15 cellular contexts compared by ENCODE assay signal in the genomic region with DNA sequence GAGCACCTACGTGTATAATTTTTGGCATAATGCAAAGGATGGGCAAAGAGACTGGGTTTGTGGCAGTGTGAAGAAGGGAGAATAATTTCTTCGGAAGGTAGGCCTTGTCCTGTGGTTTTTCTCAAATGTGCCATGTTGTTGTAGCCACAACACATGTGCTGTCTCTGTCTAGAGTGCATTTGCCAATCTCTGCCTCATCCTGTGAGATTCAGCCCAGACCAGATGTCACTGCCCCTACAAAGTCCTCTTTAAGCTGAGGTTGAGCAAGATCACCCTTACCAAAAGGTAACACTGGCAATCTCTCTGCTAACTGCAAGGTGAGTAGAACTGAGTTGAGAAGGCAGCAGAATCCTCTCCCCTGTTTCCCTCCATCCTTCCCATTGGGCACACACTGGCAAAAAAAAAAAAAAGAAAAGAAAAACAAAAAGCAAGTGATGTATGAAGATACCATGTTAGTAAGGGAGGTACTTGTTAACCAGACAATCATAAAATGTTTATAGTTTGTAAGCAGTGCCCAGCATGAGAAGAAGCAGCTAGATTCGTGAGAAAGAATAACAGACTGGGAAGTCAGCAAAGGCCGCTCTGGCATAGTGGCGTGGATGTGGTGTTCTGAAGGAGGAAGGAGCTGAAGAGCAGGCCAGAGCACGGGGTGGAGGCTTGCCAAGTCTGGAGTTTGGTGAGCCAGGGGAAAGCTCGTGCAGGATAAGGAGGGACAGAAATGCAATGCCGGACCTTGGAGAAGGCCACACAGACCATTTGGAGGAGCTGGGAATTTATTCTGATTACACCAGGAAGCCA. TPM values are rescaled to one million over a fixed set of nuclear protein-coding genes. Genes with fewer than 3 reads are reported as not detected.
DNase-seq lines count a peak whose midpoint lies in the region; ATAC-seq and TF ChIP-seq lines count a peak whose summit lies in the region.
"Had no signal": no experiment of that assay in that cellular context is flagged by ENCODE, and none has a peak within 500 bp of the region (broad histone marks: within the 10 kb centered on the region; RNA-seq: fewer than 3 reads in every experiment).

No MANE protein-coding gene starts in this region.

- DNase-seq in activated naive CD8-positive, alpha-beta T cell treated with anti-CD3 and anti-CD28 coated beads for 36 hours = no peak
- DNase-seq in Right ventricle myocardium inferior (ENCODE audit: missing footprints) (peak; percentile 89), GF-D8 (lab: John Stamatoyannopoulos, UW) (no peak)
- DNase-seq in natural killer cell treated with Interleukin-12 subunit alpha and Interleukin-12 subunit beta and Interleukin-15 and Interleukin-18, amount 100 ng/mL, for 72 hours (ENCODE audit: low spot score) = no peak
- DNase-seq in stimulated activated CD4-positive, alpha-beta T cell treated with anti-CD3 and anti-CD28 coated beads, Interleukin-2, amount 100 ng/mL, for 48 hours = no peak
- DNase-seq: brain microvascular endothelial cell; esophagus squamous epithelium; GDM1; NCI-H82; stimulated activated naive CD8-positive, alpha-beta T cell treated with anti-CD3 and anti-CD28 coated beads, Interleukin-15, amount 100 ng/mL, for 72 hours had no signal

- no peak for TF ChIP-seq POLR2A in GM18505 (IDR thresholded peaks at IDR 0.05; ENCODE audit: borderline replicate concordance, extremely low read depth, insufficient read depth, insufficient read length)

- peak; percentile 88 for ATAC-seq in Right ventricle myocardium inferior
- ATAC-seq in natural killer cell treated with Interleukin-12 subunit alpha and Interleukin-12 subunit beta and Interleukin-15 and Interleukin-18, amount 100 ng/mL, for 72 hours = peak; percentile 52 to 79
- no peak for ATAC-seq in HG02798 (IDR thresholded peaks at IDR 0.05; ENCODE audit: poor library complexity, unreplicated experiment)
- no peak for ATAC-seq in GM18505 (IDR thresholded peaks at IDR 0.05; ENCODE audit: unreplicated experiment)
- ATAC-seq: stimulated activated naive CD8-positive, alpha-beta T cell treated with anti-CD3 and anti-CD28 coated beads, Interleukin-15, amount 100 ng/mL, for 72 hours had no signal

- H3K4me1 Mint-ChIP-seq in activated naive CD8-positive, alpha-beta T cell (ENCODE audit: low read depth) = peaks cover 68% of the 10 kb centered on the region
- H3K4me1 Mint-ChIP-seq in activated naive CD8-positive, alpha-beta T cell treated with anti-CD3 and anti-CD28 coated beads for 36 hours = peaks cover 63% of the 10 kb centered on the region
- H3K4me1 Mint-ChIP-seq in natural killer cell treated with Interleukin-12 subunit alpha and Interleukin-12 subunit beta and Interleukin-15 and Interleukin-18, amount 100 ng/mL, for 72 hours (ENCODE audit: low read depth in 2 of 2) = peaks cover 55 to 57% of the 10 kb centered on the region in 2 donors

- peaks cover 4% of the 10 kb centered on the region for H3K9me3 Mint-ChIP-seq in activated naive CD8-positive, alpha-beta T cell (ENCODE audit: low read depth)
- peaks cover 9% of the 10 kb centered on the region for H3K9me3 Mint-ChIP-seq in activated naive CD8-positive, alpha-beta T cell treated with anti-CD3 and anti-CD28 coated beads for 36 hours
- H3K9me3 Mint-ChIP-seq in natural killer cell treated with Interleukin-12 subunit alpha and Interleukin-12 subunit beta and Interleukin-15 and Interleukin-18, amount 100 ng/mL, for 72 hours = peaks cover 4% of the 10 kb centered on the region

- H3K27ac Mint-ChIP-seq in activated naive CD8-positive, alpha-beta T cell = peak overlapping the region; percentile 54
- H3K27ac Mint-ChIP-seq in activated naive CD8-positive, alpha-beta T cell treated with anti-CD3 and anti-CD28 coated beads for 36 hours = no peak overlapping the region
- H3K27ac Mint-ChIP-seq in natural killer cell treated with Interleukin-12 subunit alpha and Interleukin-12 subunit beta and Interleukin-15 and Interleukin-18, amount 100 ng/mL, for 72 hours = peak overlapping the region; percentile 5 to 15
- H3K27ac Mint-ChIP-seq: GM23338; T-helper 1 cell treated with Interleukin-12 subunit alpha and Interleukin-12 subunit beta and Interleukin-4 antibody, amounts not matched to agents 30 μg/mL and 1 μg/mL, for 36 hours had no signal

- intact Hi-C loops in Right ventricle myocardium inferior (cut with DNase I) = no loop called here

- no peak overlapping the region for H3K4me3 Mint-ChIP-seq in activated naive CD8-positive, alpha-beta T cell
- H3K4me3 Mint-ChIP-seq in activated naive CD8-positive, alpha-beta T cell treated with anti-CD3 and anti-CD28 coated beads for 36 hours = no peak overlapping the region
- no peak overlapping the region for H3K4me3 Mint-ChIP-seq in natural killer cell treated with Interleukin-12 subunit alpha and Interleukin-12 subunit beta and Interleukin-15 and Interleukin-18, amount 100 ng/mL, for 72 hours
- H3K4me3 Mint-ChIP-seq: GM23338; stimulated activated naive CD8-positive, alpha-beta T cell treated with anti-CD3 and anti-CD28 coated beads, Interleukin-15, amount 100 ng/mL, for 72 hours; T-helper 1 cell treated with Interleukin-12 subunit alpha and Interleukin-12 subunit beta and Interleukin-4 antibody, amounts not matched to agents 30 μg/mL and 1 μg/mL, for 36 hours had no signal

- peaks cover 25% of the 10 kb centered on the region for H3K36me3 Mint-ChIP-seq in activated naive CD8-positive, alpha-beta T cell
- H3K36me3 Mint-ChIP-seq in activated naive CD8-positive, alpha-beta T cell treated with anti-CD3 and anti-CD28 coated beads for 36 hours = peaks cover 50% of the 10 kb centered on the region
- H3K36me3 Mint-ChIP-seq in natural killer cell treated with Interleukin-12 subunit alpha and Interleukin-12 subunit beta and Interleukin-15 and Interleukin-18, amount 100 ng/mL, for 72 hours = no peaks in the 10 kb centered on the region

- no peaks in the 10 kb centered on the region for H3K27me3 Mint-ChIP-seq in activated naive CD8-positive, alpha-beta T cell
- H3K27me3 Mint-ChIP-seq in activated naive CD8-positive, alpha-beta T cell treated with anti-CD3 and anti-CD28 coated beads for 36 hours = no peaks in the 10 kb centered on the region
- H3K27me3 Mint-ChIP-seq in natural killer cell treated with Interleukin-12 subunit alpha and Interleukin-12 subunit beta and Interleukin-15 and Interleukin-18, amount 100 ng/mL, for 72 hours = no peaks in the 10 kb centered on the region
- H3K27me3 Mint-ChIP-seq: stimulated activated naive CD8-positive, alpha-beta T cell treated with anti-CD3 and anti-CD28 coated beads, Interleukin-15, amount 100 ng/mL, for 72 hours had no signal

RNA-seq across cellular contexts. Expression of a gene that starts 18.9 kb away (rescaled TPM):
- total RNA-seq in activated naive CD8-positive, alpha-beta T cell treated with anti-CD3 and anti-CD28 coated beads for 36 hours = 10 to 100 TPM; 29.6 to 33.0 TPM
- total RNA-seq in Right ventricle myocardium inferior = 51.2 TPM
- total RNA-seq in natural killer cell treated with Interleukin-12 subunit alpha and Interleukin-12 subunit beta and Interleukin-15 and Interleukin-18, amount 100 ng/mL, for 72 hours = 10 to 100 TPM; 37.1 to 56.1 TPM

Comparison
In these comparisons a context has a peak if more than half of its experiments do, and no peak if none do; other contexts are left out.
1. ATAC-seq: peak in Right ventricle myocardium inferior (single experiment) and natural killer cell treated with Interleukin-12 subunit alpha and Interleukin-12 subunit beta and Interleukin-15 and Interleukin-18, amount 100 ng/mL, for 72 hours (2 of 2); none in HG02798 (single experiment) and GM18505 (single experiment).